14 cellular contexts compared by ENCODE assay signal in the genomic region with DNA sequence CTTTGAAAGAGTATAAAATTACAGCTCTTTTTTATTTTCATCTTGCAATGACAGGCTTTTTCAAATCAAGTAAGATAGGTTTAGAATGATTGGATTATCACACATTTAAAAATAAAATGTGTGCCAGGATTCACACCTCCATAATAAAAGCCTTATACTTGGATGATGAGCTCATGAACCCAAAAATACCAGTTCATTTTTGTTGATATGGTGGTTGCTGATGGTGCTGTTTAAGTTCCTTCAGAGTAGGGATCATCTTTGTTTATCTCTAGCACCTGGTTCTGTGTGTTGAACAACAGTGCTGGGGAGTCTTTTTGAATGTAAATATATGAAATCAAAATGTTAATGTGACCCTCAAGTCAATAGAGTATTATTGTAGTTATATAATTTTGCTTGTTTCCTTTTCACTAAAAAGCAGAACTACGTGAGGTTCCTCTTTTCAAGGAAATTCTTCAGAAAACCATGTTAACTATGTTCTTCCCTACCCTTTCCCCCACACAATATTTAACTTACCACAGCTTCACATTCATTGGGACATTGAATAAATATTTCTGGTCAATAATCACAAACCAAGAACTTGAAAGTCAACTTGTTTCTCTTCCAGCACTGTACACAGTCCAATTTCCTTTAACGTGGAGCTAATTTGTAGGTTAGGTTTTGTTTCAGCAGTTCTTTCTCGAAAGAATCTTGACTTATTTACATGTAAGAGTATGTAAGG.
DNase-seq lines count a peak whose midpoint lies in the region; TF ChIP-seq lines count a peak whose summit lies in the region.
"Had no signal": no experiment of that assay in that cellular context is flagged by ENCODE, and none has a peak within 500 bp of the region (broad histone marks: within the 10 kb centered on the region; RNA-seq: fewer than 3 reads in every experiment).

No MANE protein-coding gene starts in this region.

- H3K9me3 Mint-ChIP-seq in CD14-positive monocyte (peaks cover 0 to 2% (median 2%) of the 10 kb centered on the region in 7 donors), endothelial cell (ENCODE audit: unreplicated experiment) (no peaks in the 10 kb centered on the region), nephron (peaks cover 2% of the 10 kb centered on the region)
- H3K9me3 Mint-ChIP-seq in CD8-positive, alpha-beta memory T cell, result no peaks in the 10 kb centered on the region
- H3K9me3 Mint-ChIP-seq: activated T-cell treated with anti-CD3 and anti-CD28 coated beads, Interleukin-2, amount 50 U/mL, for 24 hours; CD4-positive, alpha-beta T cell had no signal

- H3K27ac Mint-ChIP-seq in CD14-positive monocyte (peak overlapping the region; percentile 56 to 89 (median 77)), endothelial cell (ENCODE audit: unreplicated experiment) (peak overlapping the region; percentile 95), nephron (peak overlapping the region; percentile 38 to 88 (median 62))
- H3K27ac Mint-ChIP-seq in CD8-positive, alpha-beta memory T cell, result no peak overlapping the region
- H3K27ac Mint-ChIP-seq: activated T-cell treated with anti-CD3 and anti-CD28 coated beads, Interleukin-2, amount 50 U/mL, for 24 hours; CD4-positive, alpha-beta T cell; mesothelial cell of epicardium had no signal

- no peaks in the 10 kb centered on the region for H3K27me3 Mint-ChIP-seq in CD14-positive monocyte (ENCODE audit: low read depth in 3 of 3)
- no peaks in the 10 kb centered on the region for H3K27me3 Mint-ChIP-seq in endothelial cell (ENCODE audit: unreplicated experiment)
- no peaks in the 10 kb centered on the region for H3K27me3 Mint-ChIP-seq in nephron (ENCODE audit: low read depth)
- no peaks in the 10 kb centered on the region for H3K27me3 Mint-ChIP-seq in CD8-positive, alpha-beta memory T cell
- H3K27me3 Mint-ChIP-seq: activated T-cell treated with anti-CD3 and anti-CD28 coated beads, Interleukin-2, amount 50 U/mL, for 24 hours; CD4-positive, alpha-beta T cell had no signal

- no peak overlapping the region for H3K27ac ChIP-seq in CD8-positive, alpha-beta memory T cell (ENCODE audit: low read depth, low read length)
- H3K27ac ChIP-seq in Peyer's patch, result peak overlapping the region in 1 of 4 donors; percentile 9
- H3K27ac ChIP-seq: foreskin keratinocyte had no signal

- no peak for TF ChIP-seq CTCF in CD14-positive monocyte (IDR thresholded peaks at IDR 0.05)
- no peak for TF ChIP-seq CTCF in endothelial cell (IDR thresholded peaks at IDR 0.05; ENCODE audit: unreplicated experiment)
- no peak for TF ChIP-seq CTCF in nephron (IDR thresholded peaks at IDR 0.05; ENCODE audit: unreplicated experiment in 3 of 3)
- no peak for TF ChIP-seq CTCF in Peyer's patch (IDR thresholded peaks at IDR 0.05)

- H3K27me3 ChIP-seq in CD8-positive, alpha-beta memory T cell (ENCODE audit: insufficient read depth, low read length, poor library complexity, severe bottlenecking), result no peaks in the 10 kb centered on the region
- no peaks in the 10 kb centered on the region for H3K27me3 ChIP-seq in Peyer's patch
- H3K27me3 ChIP-seq: foreskin keratinocyte had no signal

- POLR2A ChIA-PET in CD8-positive, alpha-beta memory T cell (lab: Charles Lee), result no interaction called here

- intact Hi-C loops in CD14-positive monocyte (cut with micrococcal nuclease), result no loop called here

- CTCF ChIA-PET in CD8-positive, alpha-beta memory T cell (lab: Charles Lee), result no interaction called here

- peaks cover 29% of the 10 kb centered on the region for H3K4me1 Mint-ChIP-seq in CD14-positive monocyte
- H3K4me1 Mint-ChIP-seq in endothelial cell (ENCODE audit: unreplicated experiment), result peaks cover 14% of the 10 kb centered on the region
- peaks cover 37% of the 10 kb centered on the region for H3K4me1 Mint-ChIP-seq in nephron
- peaks cover 0 to 3% (median 2%) of the 10 kb centered on the region in 3 donors for H3K4me1 Mint-ChIP-seq in CD8-positive, alpha-beta memory T cell

- no peak for TF ChIP-seq POLR2A in Peyer's patch (IDR thresholded peaks at IDR 0.05)

- H3K36me3 ChIP-seq in CD8-positive, alpha-beta memory T cell (ENCODE audit: insufficient read depth, low read length), result no peaks in the 10 kb centered on the region
- H3K36me3 ChIP-seq in Peyer's patch, result no peaks in the 10 kb centered on the region
- H3K36me3 ChIP-seq: thoracic aorta had no signal

- H3K9me3 ChIP-seq in CD8-positive, alpha-beta memory T cell (ENCODE audit: low read length), result no peaks in the 10 kb centered on the region
- H3K9me3 ChIP-seq in Peyer's patch, result no peaks in the 10 kb centered on the region
- H3K9me3 ChIP-seq: thoracic aorta had no signal

- H3K4me3 Mint-ChIP-seq in CD14-positive monocyte (no peak overlapping the region), endothelial cell (ENCODE audit: unreplicated experiment) (peak overlapping the region; percentile 29), nephron (peak overlapping the region in 1 of 3 experiments; percentile 13)
- H3K4me3 Mint-ChIP-seq in CD8-positive, alpha-beta memory T cell, result no peak overlapping the region
- H3K4me3 Mint-ChIP-seq: activated T-cell treated with anti-CD3 and anti-CD28 coated beads, Interleukin-2, amount 50 U/mL, for 24 hours; CD4-positive, alpha-beta T cell; mesothelial cell of epicardium had no signal

- H3K36me3 Mint-ChIP-seq in CD14-positive monocyte, result no peaks in the 10 kb centered on the region
- no peaks in the 10 kb centered on the region for H3K36me3 Mint-ChIP-seq in endothelial cell (ENCODE audit: low read depth, unreplicated experiment)
- H3K36me3 Mint-ChIP-seq in nephron (ENCODE audit: low read depth), result no peaks in the 10 kb centered on the region
- H3K36me3 Mint-ChIP-seq in CD8-positive, alpha-beta memory T cell, result no peaks in the 10 kb centered on the region
- H3K36me3 Mint-ChIP-seq: mesothelial cell of epicardium had no signal

- H3K4me3 ChIP-seq in CD8-positive, alpha-beta memory T cell (ENCODE audit: low read length), result no peak overlapping the region
- H3K4me3 ChIP-seq in Peyer's patch, result no peak overlapping the region

- no peaks in the 10 kb centered on the region for H3K4me1 ChIP-seq in CD8-positive, alpha-beta memory T cell (ENCODE audit: insufficient read depth, low read length)
- H3K4me1 ChIP-seq in Peyer's patch, result peaks cover 0 to 6% (median 0%) of the 10 kb centered on the region in 4 donors
- H3K4me1 ChIP-seq: foreskin keratinocyte had no signal

- no peak for DNase-seq in CD14-positive monocyte (ENCODE audit: low spot score)
- peak; percentile 23 for DNase-seq in M059J (ENCODE audit: low read depth)
- no peak for DNase-seq in endothelial cell (ENCODE audit: low spot score)
- no peak for DNase-seq in islet precursor cell
- DNase-seq in CD8-positive, alpha-beta memory T cell, result no peak
- no peak for DNase-seq in stimulated activated CD4-positive, alpha-beta T cell treated with anti-CD3 and anti-CD28 coated beads, Interleukin-4, amount 100 ng/mL, for 1 hour
- no peak for DNase-seq in Peyer's patch
- DNase-seq: activated T-cell treated with anti-CD3 and anti-CD28 coated beads, Interleukin-2, amount 50 U/mL, for 24 hours; CD4-positive, alpha-beta T cell; foreskin keratinocyte; stimulated activated CD4-positive, alpha-beta T cell treated with anti-CD3 and anti-CD28 coated beads, Interleukin-2, amount 100 ng/mL, for 48 hours had no signal

Comparison
In these comparisons a context has a peak if more than half of its experiments do, and no peak if none do; other contexts are left out.
1. H3K27ac Mint-ChIP-seq: peak in CD14-positive monocyte (7 of 7), endothelial cell (single experiment) and nephron (3 of 3); none in CD8-positive, alpha-beta memory T cell (0 of 8).